In genomic region chr1:10106756-10107479, GRCh38 we compare ENCODE assay signal across 16 cellular contexts.
DNase-seq lines count a peak whose midpoint lies in the region; ATAC-seq and TF ChIP-seq lines count a peak whose summit lies in the region.
"Had no signal": no experiment of that assay in that cellular context is flagged by ENCODE, and none has a peak within 500 bp of the region (broad histone marks: within the 10 kb centered on the region; RNA-seq: fewer than 3 reads in every experiment).

No MANE protein-coding gene starts in this region.

- no peak for TF ChIP-seq CTCF in HFFc6 (IDR thresholded peaks at IDR 0.05)
- no peak for TF ChIP-seq CTCF in RWPE1 (conservative IDR thresholded peaks at IDR 0.05; ENCODE audit: low read depth)
- TF ChIP-seq CTCF in foreskin keratinocyte (conservative IDR thresholded peaks at IDR 0.05) = no peak
- no peak for TF ChIP-seq CTCF in smooth muscle cell (IDR thresholded peaks at IDR 0.05; ENCODE audit: borderline replicate concordance, insufficient read depth, poor library complexity, severe bottlenecking)

- H3K9ac ChIP-seq in smooth muscle cell (ENCODE audit: low read depth) = no peak overlapping the region
- H3K9ac ChIP-seq: BLaER1, GM23248 had no signal

- ATAC-seq in foreskin keratinocyte (peak; percentile 28), HG03521 (IDR thresholded peaks at IDR 0.05; ENCODE audit: unreplicated experiment) (no peak)

- peaks cover 30% of the 10 kb centered on the region for H3K4me1 Mint-ChIP-seq in HFFc6 (ENCODE audit: low read depth)

- H3K9me3 Mint-ChIP-seq in HFFc6 = no peaks in the 10 kb centered on the region
- H3K9me3 Mint-ChIP-seq: IgD-negative memory B cell; T-helper 1 cell treated with Interleukin-12 subunit alpha and Interleukin-12 subunit beta and Interleukin-4 antibody, amounts not matched to agents 30 μg/mL and 1 μg/mL, for 36 hours had no signal

- no peak overlapping the region for H2AFZ ChIP-seq in smooth muscle cell (ENCODE audit: low read depth)
- H2AFZ ChIP-seq: GM23248 had no signal

- no peaks in the 10 kb centered on the region for H3K9me3 ChIP-seq in smooth muscle cell (replicated peaks; ENCODE audit: low read depth)
- H3K9me3 ChIP-seq: BLaER1, uterus had no signal

- no peaks in the 10 kb centered on the region for H3K36me3 ChIP-seq in smooth muscle cell (ENCODE audit: low read depth)
- H3K36me3 ChIP-seq: uterus had no signal

- in situ Hi-C loops in KBM-7 (cut with MboI; ENCODE audit: low pct_unique_long_range_greater_than_20kb, low sequenced_read_pairs) = no loop called here

- WGBS in smooth muscle cell (ENCODE audit: low lambda C conversion rate) = 89% methylated on average over 7 of the region's 7 CpGs

- H3K27ac Mint-ChIP-seq in HFFc6 = peak overlapping the region; percentile 82
- H3K27ac Mint-ChIP-seq: IgD-negative memory B cell; T-helper 1 cell treated with Interleukin-12 subunit alpha and Interleukin-12 subunit beta and Interleukin-4 antibody, amounts not matched to agents 30 μg/mL and 1 μg/mL, for 36 hours had no signal

- H3K4me3 ChIP-seq in smooth muscle cell = no peak overlapping the region
- H3K4me3 ChIP-seq: BLaER1, GM23248, uterus had no signal

- H3K79me2 ChIP-seq in smooth muscle cell (ENCODE audit: low read depth) = no peaks in the 10 kb centered on the region

- DNase-seq in HFFc6 (no peak), RWPE1 (ENCODE audit: low spot score) (no peak), foreskin keratinocyte (peak; percentile 16 to 54), smooth muscle cell (lab: John Stamatoyannopoulos, UW; ENCODE audit: unreplicated experiment) (no peak), HK-2 (ENCODE audit: unreplicated experiment) (no peak), KBM-7 (no peak)
- DNase-seq: activated CD4-positive, CD25-positive, alpha-beta regulatory T cell treated with anti-CD3 and anti-CD28 coated beads, Interleukin-2, amount 50 U/mL, for 72 hours; activated CD8-positive, alpha-beta memory T cell treated with anti-CD3 and anti-CD28 coated beads, Interleukin-2, amount 50 U/mL, for 48 hours; NCI-H2107; NCI-H748 treated with DMSO at 0.1 percent for 48 hours; uterus had no signal

- peaks cover 58% of the 10 kb centered on the region for H3K36me3 Mint-ChIP-seq in HFFc6 (ENCODE audit: low read depth)

- H3K4me1 ChIP-seq in foreskin keratinocyte (peaks cover 27% of the 10 kb centered on the region), smooth muscle cell (ENCODE audit: low read depth) (no peaks in the 10 kb centered on the region)
- H3K4me1 ChIP-seq: BLaER1, uterus had no signal

- POLR2A ChIA-PET in RWPE1 (lab: Yijun Ruan, JAX; ENCODE audit: low non-redundant PET) = no interaction called here

- H3K4me2 ChIP-seq in smooth muscle cell = no peak overlapping the region
- H3K4me2 ChIP-seq: BLaER1 had no signal

- no peaks in the 10 kb centered on the region for H4K20me1 ChIP-seq in smooth muscle cell (ENCODE audit: low read depth)
- H4K20me1 ChIP-seq: BLaER1 had no signal

- H3K27me3 ChIP-seq in foreskin keratinocyte (no peaks in the 10 kb centered on the region), smooth muscle cell (ENCODE audit: low read depth) (no peaks in the 10 kb centered on the region)
- H3K27me3 ChIP-seq: BLaER1, uterus had no signal

- H3K27me3 Mint-ChIP-seq in HFFc6 (ENCODE audit: insufficient read depth) = peaks cover 2% of the 10 kb centered on the region; the same call in 1 of the 2 replicates
- H3K27me3 Mint-ChIP-seq: IgD-negative memory B cell had no signal

- peak overlapping the region; percentile 47; the same call in 1 of the 2 replicates for H3K4me3 Mint-ChIP-seq in HFFc6
- H3K4me3 Mint-ChIP-seq: IgD-negative memory B cell; T-helper 1 cell treated with Interleukin-12 subunit alpha and Interleukin-12 subunit beta and Interleukin-4 antibody, amounts not matched to agents 30 μg/mL and 1 μg/mL, for 36 hours had no signal

- CTCF ChIA-PET in RWPE1 (lab: Yijun Ruan, JAX) = interaction anchor here (0.6 kb wide), 1 partner anchor 43 kb away, joined by 3 read pairs; no protein-coding TSS in a partner anchor

- peak overlapping the region; percentile 81 for H3K27ac ChIP-seq in RWPE1
- no peak overlapping the region for H3K27ac ChIP-seq in foreskin keratinocyte
- peak overlapping the region; percentile 94 for H3K27ac ChIP-seq in smooth muscle cell (ENCODE audit: low read depth)
- H3K27ac ChIP-seq: BLaER1 had no signal

- H3F3A ChIP-seq in smooth muscle cell (ENCODE audit: low read depth) = peaks cover 9% of the 10 kb centered on the region

Comparison
In these comparisons a context has a peak if more than half of its experiments do, and no peak if none do; other contexts are left out.
1. DNase-seq: peak in foreskin keratinocyte (2 of 2); none in HFFc6 (single experiment), RWPE1 (single experiment), smooth muscle cell (single experiment), HK-2 (single experiment) and KBM-7 (single experiment).